7 cellular contexts compared by ENCODE assay signal in genomic region chr15:72106068-72106467, GRCh38.
"Had no signal": no experiment of that assay in that cellular context is flagged by ENCODE, and none has a peak within 500 bp of the region (broad histone marks: within the 10 kb centered on the region; RNA-seq: fewer than 3 reads in every experiment).

No MANE protein-coding gene starts in this region.

- DNase-seq: GM23248, GOT3, H7, KBM-7 had no signal

- FAIRE-seq: HTR-8/SVneo had no signal

- H3K36me3 ChIP-seq: HAP-1 had no signal

- H3K4me3 ChIP-seq: GM23248, HAP-1 had no signal

- ATAC-seq: HCT116 had no signal

- H3K9me3 ChIP-seq: HAP-1 had no signal

- H2AFZ ChIP-seq: GM23248 had no signal

- H3K27ac ChIP-seq: GM23248 had no signal

- H3K9ac ChIP-seq: GM23248 had no signal
